In the genomic region with DNA sequence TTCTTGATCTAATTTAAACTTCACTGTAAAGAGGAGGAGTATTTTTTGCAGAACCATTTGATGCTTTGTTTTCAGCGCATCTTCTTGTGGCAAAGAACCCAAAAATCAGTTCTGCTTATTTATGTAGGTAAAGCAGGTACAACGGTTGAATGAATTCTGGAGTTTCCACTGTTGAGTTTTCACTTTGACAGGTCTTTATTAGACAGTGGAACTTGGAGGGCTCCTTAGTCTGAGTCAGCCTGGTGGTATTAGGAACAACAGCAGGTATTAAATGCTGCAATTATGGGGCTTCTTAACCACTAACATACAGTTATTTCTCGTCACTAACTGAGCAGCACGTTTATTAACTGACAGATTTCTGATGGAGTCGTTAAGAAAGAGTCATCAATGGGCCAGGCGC, we compare ENCODE assay signal across 9 cellular contexts. TPM values are rescaled to one million over a fixed set of nuclear protein-coding genes. Genes with fewer than 3 reads are reported as not detected.
DNase-seq lines count a peak whose midpoint lies in the region; ATAC-seq, FAIRE-seq and TF ChIP-seq lines count a peak whose summit lies in the region.
"Had no signal": no experiment of that assay in that cellular context is flagged by ENCODE, and none has a peak within 500 bp of the region (broad histone marks: within the 10 kb centered on the region; RNA-seq: fewer than 3 reads in every experiment).

No MANE protein-coding gene starts in this region.

- H3K36me3 Mint-ChIP-seq in activated T-cell treated with anti-CD3 and anti-CD28 coated beads, Interleukin-2, amount 50 U/mL, for 24 hours (ENCODE audit: low read depth): peaks cover 48% of the 10 kb centered on the region
- peaks cover 13% of the 10 kb centered on the region for H3K36me3 Mint-ChIP-seq in activated T-helper 1 cell treated with anti-CD3 and anti-CD28 coated beads, Interleukin-12 subunit alpha, Interleukin-12 subunit beta, Interleukin-2, Interleukin-4 antibody, amounts not matched to agents 30 ng/mL and 10 ng/mL and 1 ng/mL, durations not matched to agents 14 hours and 24 hours and 36 hours (ENCODE audit: low read depth)

- H3K9me3 ChIP-seq in keratinocyte (ENCODE audit: control insufficient read depth, low read depth, low read length) (no peaks in the 10 kb centered on the region), tibial artery (no peaks in the 10 kb centered on the region)

- H3K27ac ChIP-seq in keratinocyte (ENCODE audit: control insufficient read depth, insufficient read depth, low read length): peak overlapping the region; percentile 92
- peak overlapping the region in 1 of 2 donors; percentile 98 for H3K27ac ChIP-seq in tibial artery

- dilution Hi-C loops in keratinocyte (cut with MboI; ENCODE audit: extremely low pct_ligation_motif_present, low sequenced_read_pairs): no loop called here

- peak overlapping the region; percentile 95 for H3K4me2 ChIP-seq in keratinocyte (ENCODE audit: control insufficient read depth, extremely low read depth, insufficient read depth, low read depth, low read length)

- no peaks in the 10 kb centered on the region for H4K20me1 ChIP-seq in keratinocyte (ENCODE audit: control insufficient read depth, extremely low read depth, insufficient read depth, low read length)

- H3K9me1 ChIP-seq in keratinocyte (ENCODE audit: control insufficient read depth, extremely low read depth, insufficient read depth, low read length): no peaks in the 10 kb centered on the region

- H3K79me2 ChIP-seq in keratinocyte (ENCODE audit: control insufficient read depth, insufficient read depth, low read length): peaks cover 53% of the 10 kb centered on the region

- ATAC-seq in GM18873 (IDR thresholded peaks at IDR 0.05; ENCODE audit: low FRiP score, unreplicated experiment) (no peak), GM18868 (IDR thresholded peaks at IDR 0.05; ENCODE audit: unreplicated experiment) (no peak)

- H3K4me1 ChIP-seq in keratinocyte (ENCODE audit: control insufficient read depth, extremely low read depth, insufficient read depth, low read length) (peaks cover 10% of the 10 kb centered on the region), tibial artery (peaks cover 0 to 43% (median 18%) of the 10 kb centered on the region in 4 donors)

- H3K4me3 Mint-ChIP-seq in activated T-cell treated with anti-CD3 and anti-CD28 coated beads, Interleukin-2, amount 50 U/mL, for 24 hours: peak overlapping the region; percentile 99
- peak overlapping the region; percentile 98 for H3K4me3 Mint-ChIP-seq in activated T-helper 1 cell treated with anti-CD3 and anti-CD28 coated beads, Interleukin-12 subunit alpha, Interleukin-12 subunit beta, Interleukin-2, Interleukin-4 antibody, amounts not matched to agents 30 ng/mL and 10 ng/mL and 1 ng/mL, durations not matched to agents 14 hours and 24 hours and 36 hours

- no peaks in the 10 kb centered on the region for H3K27me3 Mint-ChIP-seq in activated T-cell treated with anti-CD3 and anti-CD28 coated beads, Interleukin-2, amount 50 U/mL, for 24 hours
- peaks cover 1% of the 10 kb centered on the region for H3K27me3 Mint-ChIP-seq in activated T-helper 1 cell treated with anti-CD3 and anti-CD28 coated beads, Interleukin-12 subunit alpha, Interleukin-12 subunit beta, Interleukin-2, Interleukin-4 antibody, amounts not matched to agents 30 ng/mL and 10 ng/mL and 1 ng/mL, durations not matched to agents 14 hours and 24 hours and 36 hours (ENCODE audit: insufficient read depth)

- H2AFZ ChIP-seq in keratinocyte (ENCODE audit: control insufficient read depth, low read length): no peak overlapping the region

- peaks cover 9% of the 10 kb centered on the region in 2 experiments for H3K36me3 ChIP-seq in keratinocyte (ENCODE audit: control insufficient read depth in 2 of 2, extremely low read depth in 1 of 2, insufficient read depth in 2 of 2, low read length in 2 of 2)
- peaks cover 0 to 22% (median 6%) of the 10 kb centered on the region in 3 donors for H3K36me3 ChIP-seq in tibial artery

- peak overlapping the region; percentile 95 for H3K9ac ChIP-seq in keratinocyte (ENCODE audit: control insufficient read depth, extremely low read depth, insufficient read depth, low read length)

- peak overlapping the region; percentile 98 for H3K27ac Mint-ChIP-seq in activated T-cell treated with anti-CD3 and anti-CD28 coated beads, Interleukin-2, amount 50 U/mL, for 24 hours
- peak overlapping the region; percentile 86 for H3K27ac Mint-ChIP-seq in activated T-helper 1 cell treated with anti-CD3 and anti-CD28 coated beads, Interleukin-12 subunit alpha, Interleukin-12 subunit beta, Interleukin-2, Interleukin-4 antibody, amounts not matched to agents 30 ng/mL and 10 ng/mL and 1 ng/mL, durations not matched to agents 14 hours and 24 hours and 36 hours

- no peaks in the 10 kb centered on the region for H3K9me3 Mint-ChIP-seq in activated T-cell treated with anti-CD3 and anti-CD28 coated beads, Interleukin-2, amount 50 U/mL, for 24 hours
- H3K9me3 Mint-ChIP-seq in activated T-helper 1 cell treated with anti-CD3 and anti-CD28 coated beads, Interleukin-12 subunit alpha, Interleukin-12 subunit beta, Interleukin-2, Interleukin-4 antibody, amounts not matched to agents 30 ng/mL and 10 ng/mL and 1 ng/mL, durations not matched to agents 14 hours and 24 hours and 36 hours: no peaks in the 10 kb centered on the region

- intact Hi-C loops in activated T-helper 1 cell treated with anti-CD3 and anti-CD28 coated beads, Interleukin-12 subunit alpha, Interleukin-12 subunit beta, Interleukin-2, Interleukin-4 antibody, amounts not matched to agents 30 ng/mL and 10 ng/mL and 1 ng/mL, durations not matched to agents 14 hours and 24 hours and 36 hours (cut with micrococcal nuclease): loop anchor here (5.0 to 10.0 kb wide), 5 partner anchors 343 to 1681 kb away; partner anchors contain the start of genes BCAS2, CSDE1, CTTNBP2NL and TRIM33
- intact Hi-C loops in tibial artery (cut with DNase I; ENCODE audit: low total_unique reads): no loop called here

- H3K4me3 ChIP-seq in keratinocyte (ENCODE audit: control insufficient read depth in 2 of 3, extremely low read depth in 1 of 3, insufficient read depth in 2 of 3, low read depth in 1 of 3, low read length in 3 of 3) (peak overlapping the region; percentile 92 to 97 (median 95)), tibial artery (peak overlapping the region; percentile 65 to 99)

- no peak for TF ChIP-seq CTCF in keratinocyte (optimal IDR thresholded peaks at IDR 0.05 in 1 of 3, IDR thresholded peaks at IDR 0.05 in 1 of 3, conservative IDR thresholded peaks at IDR 0.05 in 1 of 3; ENCODE audit: extremely low read depth in 1 of 3, insufficient read depth in 2 of 3, low read length in 3 of 3)
- no peak for TF ChIP-seq CTCF in tibial artery (IDR thresholded peaks at IDR 0.05)

- FAIRE-seq in keratinocyte (lab: Jason Lieb, UNC): no peak

- DNase-seq in activated T-cell treated with anti-CD3 and anti-CD28 coated beads, Interleukin-2, amount 50 U/mL, for 24 hours: no peak
- DNase-seq in activated T-cell treated with anti-CD3 and anti-CD28 coated beads for 4 hours: no peak
- no peak for DNase-seq in activated T-helper 1 cell treated with anti-CD3 and anti-CD28 coated beads, Interleukin-12 subunit alpha, Interleukin-12 subunit beta, Interleukin-2, Interleukin-4 antibody, amounts not matched to agents 30 ng/mL and 10 ng/mL and 1 ng/mL, durations not matched to agents 14 hours and 24 hours and 36 hours (ENCODE audit: low spot score)
- DNase-seq in keratinocyte (ENCODE audit: low read depth, low spot score): no peak
- no peak for DNase-seq in tibial artery
- DNase-seq in foreskin melanocyte: no peak
- DNase-seq: DMS153 had no signal

- peaks cover 34% of the 10 kb centered on the region for H3K4me1 Mint-ChIP-seq in activated T-cell treated with anti-CD3 and anti-CD28 coated beads, Interleukin-2, amount 50 U/mL, for 24 hours (ENCODE audit: low read depth)
- H3K4me1 Mint-ChIP-seq in activated T-helper 1 cell treated with anti-CD3 and anti-CD28 coated beads, Interleukin-12 subunit alpha, Interleukin-12 subunit beta, Interleukin-2, Interleukin-4 antibody, amounts not matched to agents 30 ng/mL and 10 ng/mL and 1 ng/mL, durations not matched to agents 14 hours and 24 hours and 36 hours (ENCODE audit: low read depth): peaks cover 25% of the 10 kb centered on the region

- H3K27me3 ChIP-seq in keratinocyte (ENCODE audit: control insufficient read depth, extremely low read depth, insufficient read depth, low read length) (no peaks in the 10 kb centered on the region), tibial artery (no peaks in the 10 kb centered on the region)

RNA-seq across cellular contexts. Expression of gene LRIG2, which starts 1.2 kb away (rescaled TPM):
- total RNA-seq in activated T-helper 1 cell treated with anti-CD3 and anti-CD28 coated beads, Interleukin-12 subunit alpha, Interleukin-12 subunit beta, Interleukin-2, Interleukin-4 antibody, amounts not matched to agents 30 ng/mL and 10 ng/mL and 1 ng/mL, durations not matched to agents 14 hours and 24 hours and 36 hours: 11.2 and 12.3 TPM in 2 replicates
- polyA plus RNA-seq in keratinocyte: 8.1 to 12.5 TPM (median 11.5 TPM) in 3 replicates
- 8.9 TPM for polyA plus RNA-seq in keratinocyte (2011; ENCODE audit: low read depth)
- polyA plus RNA-seq in keratinocyte (2011; cell fraction: cytosol; rRNA removed): 2.1 and 4.8 TPM in 2 replicates
- polyA plus RNA-seq in keratinocyte (2011; cell fraction: nucleus; rRNA removed): 27.3 and 28.6 TPM in 2 replicates
- 5.0 and 5.5 TPM in 2 replicates for polyA plus RNA-seq in keratinocyte (2012; ENCODE audit: low replicate concordance)
- polyA minus RNA-seq in keratinocyte: 16.4 to 31.6 TPM (median 30.4 TPM) in 3 replicates
- 4.2 TPM for polyA minus RNA-seq in keratinocyte (2011; cell fraction: cytosol; rRNA and poly(A)+ RNA removed)
- polyA minus RNA-seq in keratinocyte (2011; cell fraction: nucleus; rRNA and poly(A)+ RNA removed): 24.8 and 46.3 TPM in 2 replicates
